ENCODE assay signal across 33 cellular contexts in the genomic region with DNA sequence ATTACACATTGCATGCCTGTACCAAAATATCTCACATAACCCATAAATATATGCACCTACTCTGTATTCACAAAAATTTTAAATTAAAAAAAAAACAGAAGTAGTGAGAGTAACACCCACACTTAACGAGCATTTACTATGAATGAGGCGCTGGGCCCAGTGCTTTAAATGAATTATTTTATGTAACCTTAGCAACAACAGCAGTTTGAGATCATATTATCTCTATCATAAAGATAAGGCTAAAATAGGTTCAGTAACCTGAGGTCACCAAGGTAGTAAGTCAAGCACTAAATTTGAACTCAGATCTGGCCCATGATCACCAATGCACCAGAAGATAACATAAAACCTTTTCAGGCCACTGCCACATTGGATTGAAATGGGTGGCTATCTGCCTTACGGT. TPM values are rescaled to one million over a fixed set of nuclear protein-coding genes. Genes with fewer than 3 reads are reported as not detected.
"Had no signal": no experiment of that assay in that cellular context is flagged by ENCODE, and none has a peak within 500 bp of the region (broad histone marks: within the 10 kb centered on the region; RNA-seq: fewer than 3 reads in every experiment).

No MANE protein-coding gene starts in this region.

- H3K4me1 ChIP-seq: adrenal gland, ascending aorta, breast epithelium had no signal

- H3K4me3 ChIP-seq: adrenal gland, ascending aorta, body of pancreas, breast epithelium, cardiac muscle cell had no signal

- DNase-seq: activated effector memory CD4-positive, alpha-beta T cell treated with anti-CD3 and anti-CD28 coated beads, Interleukin-2, amount 50 U/mL, for 16 hours; activated effector memory CD4-positive, alpha-beta T cell treated with Interleukin-2 at 50 U/mL for 16 hours; activated gamma-delta T cell; activated gamma-delta T cell treated with Interleukin-2 at 50 U/mL for 16 hours; activated naive CD4-positive, alpha-beta T cell; activated naive CD4-positive, alpha-beta T cell treated with anti-CD3 and anti-CD28 coated beads for 36 hours; activated naive CD4-positive, alpha-beta T cell treated with anti-CD3 and anti-CD28 coated beads, Interleukin-2, amount 10 ng/mL, durations not matched to agents 7 days and 5 days; activated naive CD4-positive, alpha-beta T cell treated with anti-CD3 and anti-CD28 coated beads, Interleukin-2, amount 50 U/mL, for 16 hours; activated naive CD4-positive, alpha-beta T cell treated with Interleukin-2 at 50 U/mL for 16 hours; activated naive CD8-positive, alpha-beta T cell treated with anti-CD3 and anti-CD28 coated beads for 36 hours; activated naive CD8-positive, alpha-beta T cell treated with anti-CD3 and anti-CD28 coated beads, Interleukin-2, amount 10 ng/mL, durations not matched to agents 7 days and 5 days; activated naive CD8-positive, alpha-beta T cell treated with anti-CD3 and anti-CD28 coated beads, Interleukin-2, amount 50 U/mL, for 24 hours; activated T-cell treated with anti-CD3 and anti-CD28 coated beads, Interleukin-2, amount 50 U/mL, for 1 hour; activated T-cell treated with anti-CD3 and anti-CD28 coated beads, Interleukin-2, amount 50 U/mL, for 24 hours; activated T-cell treated with anti-CD3 and anti-CD28 coated beads, Interleukin-2, amount 50 U/mL, for 4 hours; activated T-cell treated with anti-CD3 and anti-CD28 coated beads, Interleukin-2, amount 50 U/mL, for 48 hours; activated T-cell treated with anti-CD3 and anti-CD28 coated beads, Interleukin-2, amount 50 U/mL, for 72 hours; adrenal gland; amniotic stem cell; amygdala; anterior cingulate cortex; aorta; body of pancreas; brain microvascular endothelial cell; caudate nucleus; central memory CD4-positive, alpha-beta T cell; cerebellar nuclear complex had no signal

- H3K36me3 ChIP-seq: adrenal gland, ascending aorta, brain microvascular endothelial cell, breast epithelium, cardiac muscle cell had no signal

- ATAC-seq: activated naive CD4-positive, alpha-beta T cell treated with anti-CD3 and anti-CD28 coated beads, Interleukin-2, amount 50 U/mL, for 72 hours; activated naive CD8-positive, alpha-beta T cell treated with anti-CD3 and anti-CD28 coated beads, Interleukin-2, amount 50 U/mL, for 24 hours; activated T-cell treated with anti-CD3 and anti-CD28 coated beads, Interleukin-2, amount 50 U/mL, for 4 hours; activated T-cell treated with anti-CD3 and anti-CD28 coated beads, Interleukin-2, amount 50 U/mL, for 72 hours; activated T-helper 17 cell treated with anti-CD3 and anti-CD28 coated beads, Interleukin-2, amount 50 U/mL, for 72 hours; body of pancreas had no signal

- H3K9me3 ChIP-seq: adrenal gland, ascending aorta, body of pancreas, breast epithelium had no signal

RNA-seq across cellular contexts. Expression of gene PROM1, which starts 5.3 kb away (rescaled TPM):
- total RNA-seq: activated naive CD8-positive, alpha-beta T cell treated with anti-CD3 and anti-CD28 coated beads, Interleukin-2, amount 10 ng/mL, durations not matched to agents 7 days and 5 days; activated T-helper 1 cell treated with anti-CD3 and anti-CD28 coated beads, Interleukin-12 subunit alpha, Interleukin-12 subunit beta, Interleukin-2, Interleukin-4 antibody, amounts not matched to agents 30 ng/mL and 10 ng/mL and 1 ng/mL, durations not matched to agents 14 hours and 24 hours and 36 hours had no signal
